ENCODE assay signal across 9 cellular contexts in genomic region chrX:150544222-150544787, GRCh38. TPM values are rescaled to one million over a fixed set of nuclear protein-coding genes. Genes with fewer than 3 reads are reported as not detected.
DNase-seq lines count a peak whose midpoint lies in the region; TF ChIP-seq lines count a peak whose summit lies in the region.
"Had no signal": no experiment of that assay in that cellular context is flagged by ENCODE, and none has a peak within 500 bp of the region (broad histone marks: within the 10 kb centered on the region; RNA-seq: fewer than 3 reads in every experiment).

No MANE protein-coding gene starts in this region.

- CTCF ChIA-PET in RWPE1 (lab: Yijun Ruan, JAX): no interaction called here

- TF ChIP-seq CTCF in GM20000 (IDR thresholded peaks at IDR 0.05; ENCODE audit: extremely low read depth, missing control alignments) (no peak), RWPE1 (conservative IDR thresholded peaks at IDR 0.05; ENCODE audit: low read depth) (no peak), fibroblast of pulmonary artery (IDR thresholded peaks at IDR 0.05; ENCODE audit: low read length, missing control alignments) (peak; percentile 5)

- H3K4me3 ChIP-seq in fibroblast of pulmonary artery (replicated peaks; ENCODE audit: low read depth, low read length): no peak overlapping the region

- POLR2A ChIA-PET in RWPE1 (lab: Yijun Ruan, JAX; ENCODE audit: low non-redundant PET): no interaction called here

- no peak overlapping the region for H3K27ac ChIP-seq in RWPE1

- peak; percentile 15 for DNase-seq in EH (ENCODE audit: low read depth)
- peak; percentile 28 for DNase-seq in GM20000 (ENCODE audit: low spot score)
- peak; percentile 7 for DNase-seq in RWPE1 (ENCODE audit: low spot score)
- peak; percentile 23 for DNase-seq in fibroblast of pulmonary artery (ENCODE audit: low read depth)
- DNase-seq in mucosa of gallbladder (ENCODE audit: low spot score): no peak
- DNase-seq in NCI-H524 treated with DMSO at 0.1 percent for 48 hours (lab: John Stamatoyannopoulos, UW): no peak
- DNase-seq in NCI-H146 (lab: John Stamatoyannopoulos, UW): no peak
- DNase-seq: EL, NCI-H446 had no signal

RNA-seq across cellular contexts. Expression of gene MTM1, which starts 24.1 kb away (rescaled TPM):
- total RNA-seq in mucosa of gallbladder: 15.6 TPM

Comparison
In these comparisons a context has a peak if more than half of its experiments do, and no peak if none do; other contexts are left out.
1. DNase-seq: peak in EH (single experiment), GM20000 (single experiment), RWPE1 (single experiment) and fibroblast of pulmonary artery (single experiment); none in mucosa of gallbladder (single experiment), NCI-H524 treated with DMSO at 0.1 percent for 48 hours (single experiment) and NCI-H146 (single experiment).